ENCODE assay signal across 28 cellular contexts in the genomic region with DNA sequence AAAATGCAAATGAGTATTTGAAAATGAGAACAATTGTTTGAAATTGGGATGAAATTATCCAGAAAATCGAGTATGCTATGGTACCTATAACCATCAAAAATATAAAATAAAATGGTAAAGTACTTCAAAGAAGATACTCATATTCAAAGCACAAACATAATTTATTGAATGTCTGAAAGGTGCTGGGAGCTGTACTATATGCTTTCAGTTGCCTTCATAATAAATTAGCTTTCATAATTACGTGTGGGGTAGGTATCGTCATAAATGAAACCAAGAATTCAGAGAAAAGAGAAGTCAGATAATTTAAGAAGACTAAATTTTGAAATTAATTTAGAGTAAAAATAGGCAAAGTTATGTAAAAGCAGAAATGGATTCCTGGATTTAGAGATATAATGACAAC.
"Had no signal": no experiment of that assay in that cellular context is flagged by ENCODE, and none has a peak within 500 bp of the region (broad histone marks: within the 10 kb centered on the region; RNA-seq: fewer than 3 reads in every experiment).

No MANE protein-coding gene starts in this region.

- ATAC-seq: activated CD4-positive, alpha-beta T cell treated with anti-CD3 and anti-CD28 coated beads for 36 hours; activated CD8-positive, alpha-beta memory T cell treated with anti-CD3 and anti-CD28 coated beads, Interleukin-2, amount 10 ng/mL, durations not matched to agents 7 days and 5 days; activated CD8-positive, alpha-beta T cell treated with anti-CD3 and anti-CD28 coated beads, Interleukin-2, amount 10 ng/mL, durations not matched to agents 7 days and 5 days; activated naive CD4-positive, alpha-beta T cell treated with anti-CD3 and anti-CD28 coated beads, Interleukin-2, amount 50 U/mL, for 72 hours; activated T-cell treated with anti-CD3 and anti-CD28 coated beads, Interleukin-2, amount 50 U/mL, for 72 hours; gastroesophageal sphincter; heart right ventricle had no signal

- DNase-seq: activated CD4-positive, alpha-beta memory T cell treated with anti-CD3 and anti-CD28 coated beads for 36 hours; activated CD4-positive, alpha-beta T cell treated with anti-CD3 and anti-CD28 coated beads for 36 hours; activated CD4-positive, alpha-beta T cell treated with anti-CD3 and anti-CD28 coated beads, Interleukin-2, amount 10 ng/mL, durations not matched to agents 24 days and 14 days; activated CD4-positive, CD25-positive, alpha-beta regulatory T cell; activated CD4-positive, CD25-positive, alpha-beta regulatory T cell treated with anti-CD3 and anti-CD28 coated beads, Interleukin-2, amount 50 U/mL, for 72 hours; activated CD8-positive, alpha-beta memory T cell treated with anti-CD3 and anti-CD28 coated beads, Interleukin-2, amount 10 ng/mL, durations not matched to agents 7 days and 5 days; activated CD8-positive, alpha-beta memory T cell treated with anti-CD3 and anti-CD28 coated beads, Interleukin-2, amount 50 U/mL, for 4 hours; activated CD8-positive, alpha-beta T cell treated with anti-CD3 and anti-CD28 coated beads, Interleukin-2, amount 10 ng/mL, durations not matched to agents 7 days and 5 days; activated gamma-delta T cell; activated naive CD4-positive, alpha-beta T cell; activated naive CD4-positive, alpha-beta T cell treated with anti-CD3 and anti-CD28 coated beads, Interleukin-2, amount 10 ng/mL, durations not matched to agents 7 days and 5 days; activated naive CD8-positive, alpha-beta T cell treated with anti-CD3 and anti-CD28 coated beads, Interleukin-2, amount 10 ng/mL, durations not matched to agents 7 days and 5 days; activated T-cell treated with anti-CD3 and anti-CD28 coated beads, Interleukin-2, amount 50 U/mL, for 1 hour; activated T-cell treated with anti-CD3 and anti-CD28 coated beads, Interleukin-2, amount 50 U/mL, for 72 hours; central memory CD4-positive, alpha-beta T cell; cerebellar nuclear complex; colonic mucosa; effector CD8-positive, alpha-beta T cell; esophagus squamous epithelium; foreskin melanocyte; heart right ventricle had no signal

- H2AFZ ChIP-seq: hepatocyte had no signal

- H3K27me3 ChIP-seq: ascending aorta, breast epithelium, cardiac muscle cell, colonic mucosa, esophagus squamous epithelium, gastroesophageal sphincter, heart right ventricle, hepatocyte had no signal

- H3K4me3 ChIP-seq: ascending aorta, breast epithelium, cardiac muscle cell, colonic mucosa, esophagus squamous epithelium, gastroesophageal sphincter, heart right ventricle, hepatocyte had no signal

- H3K4me1 ChIP-seq: ascending aorta, breast epithelium, colonic mucosa, esophagus squamous epithelium, gastroesophageal sphincter, heart right ventricle had no signal

- H3K79me2 ChIP-seq: hepatocyte had no signal

- H3K4me2 ChIP-seq: hepatocyte had no signal

- H3K27ac ChIP-seq: ascending aorta, breast epithelium, cardiac muscle cell, colonic mucosa, epithelial cell of prostate, esophagus squamous epithelium, gastroesophageal sphincter, heart right ventricle, hepatocyte had no signal

- H3K36me3 ChIP-seq: ascending aorta, breast epithelium, cardiac muscle cell, colonic mucosa, esophagus squamous epithelium, gastroesophageal sphincter, heart right ventricle had no signal

- H3K9me3 ChIP-seq: ascending aorta, colonic mucosa, esophagus squamous epithelium had no signal
